Comparison of ENCODE assay signal across 9 cellular contexts in genomic region chr3:132625613-132626012, GRCh38. TPM values are rescaled to one million over a fixed set of nuclear protein-coding genes. Genes with fewer than 3 reads are reported as not detected.
DNase-seq lines count a peak whose midpoint lies in the region; ATAC-seq and TF ChIP-seq lines count a peak whose summit lies in the region.
"Had no signal": no experiment of that assay in that cellular context is flagged by ENCODE, and none has a peak within 500 bp of the region (broad histone marks: within the 10 kb centered on the region; RNA-seq: fewer than 3 reads in every experiment).

No MANE protein-coding gene starts in this region.

- H3K4me3 ChIP-seq in mesenchymal stem cell (ENCODE audit: insufficient read depth in 1 of 2, low read depth in 1 of 2, low read length in 2 of 2), result no peak overlapping the region
- no peak overlapping the region for H3K4me3 ChIP-seq in heart left ventricle

- H2BK120ac ChIP-seq in mesenchymal stem cell (ENCODE audit: low read depth, low read length), result no peak overlapping the region

- peak overlapping the region; percentile 35 for H3K9ac ChIP-seq in mesenchymal stem cell (ENCODE audit: low read length)

- H3K27ac ChIP-seq in mesenchymal stem cell (ENCODE audit: low read length, poor library complexity, severe bottlenecking) (no peak overlapping the region), heart left ventricle (no peak overlapping the region)

- ATAC-seq in GM18867 (IDR thresholded peaks at IDR 0.05; ENCODE audit: unreplicated experiment) (peak; percentile 84), GM21619 (IDR thresholded peaks at IDR 0.05; ENCODE audit: unreplicated experiment) (peak; percentile 87), HG03159 (IDR thresholded peaks at IDR 0.05; ENCODE audit: unreplicated experiment) (peak; percentile 91), heart left ventricle (no peak)

- no peak overlapping the region for H4K91ac ChIP-seq in mesenchymal stem cell (ENCODE audit: low read length)

- H4K8ac ChIP-seq in mesenchymal stem cell (ENCODE audit: low read length), result no peak overlapping the region

- H3K4ac ChIP-seq in mesenchymal stem cell (ENCODE audit: low read depth in 1 of 2, low read length in 2 of 2), result no peak overlapping the region

- no peak overlapping the region for H2AK5ac ChIP-seq in mesenchymal stem cell (ENCODE audit: low read length, severe bottlenecking)

- H3K27me3 ChIP-seq in mesenchymal stem cell (ENCODE audit: control insufficient read depth in 1 of 2, insufficient read depth in 1 of 2, low read length in 2 of 2) (no peaks in the 10 kb centered on the region), heart left ventricle (no peaks in the 10 kb centered on the region)

- no peak overlapping the region for H2BK12ac ChIP-seq in mesenchymal stem cell (ENCODE audit: low read length in 2 of 2)

- H3K9me3 ChIP-seq in mesenchymal stem cell (ENCODE audit: control insufficient read depth, low read length) (peaks cover 8% of the 10 kb centered on the region), heart left ventricle (peaks cover 0 to 7% (median 0%) of the 10 kb centered on the region in 12 donors)

- TF ChIP-seq CTCF in heart left ventricle (IDR thresholded peaks at IDR 0.05), result no peak

- no peak overlapping the region for H3K23ac ChIP-seq in mesenchymal stem cell (ENCODE audit: low read length in 2 of 2)

- DNase-seq in mesenchymal stem cell, result no peak
- no peak for DNase-seq in heart left ventricle
- no peak for DNase-seq in NCI-H2029 (lab: John Stamatoyannopoulos, UW)
- no peak for DNase-seq in midbrain (lab: John Stamatoyannopoulos, UW)
- DNase-seq: RPMI8226 had no signal

- no peak overlapping the region for H3K4me2 ChIP-seq in mesenchymal stem cell (ENCODE audit: low read length, poor library complexity, severe bottlenecking)

- no peak overlapping the region for H2BK5ac ChIP-seq in mesenchymal stem cell (ENCODE audit: low read depth, low read length, poor library complexity, severe bottlenecking)

- WGBS in mesenchymal stem cell, result 100% methylated on average over 1 of the region's 1 CpG
- WGBS in heart left ventricle, 4 donors, result 94 to 100% (median 96%) methylated on average over 1 of the region's 1 CpG

- H3K14ac ChIP-seq in mesenchymal stem cell (ENCODE audit: low read length in 2 of 2), result no peak overlapping the region

- intact Hi-C loops in heart left ventricle (cut with DNase I), result no loop called here

- no peak overlapping the region for H2AFZ ChIP-seq in mesenchymal stem cell (ENCODE audit: low read depth, low read length)

- no peak for TF ChIP-seq POLR2A in heart left ventricle (IDR thresholded peaks at IDR 0.05)

- H2BK15ac ChIP-seq in mesenchymal stem cell (ENCODE audit: low read depth, poor library complexity, severe bottlenecking), result no peak overlapping the region

- H3K36me3 ChIP-seq in mesenchymal stem cell (ENCODE audit: control insufficient read depth in 1 of 2, insufficient read depth in 2 of 2, low read depth in 1 of 2, low read length in 2 of 2) (peaks cover 6 to 42% of the 10 kb centered on the region in 2 experiments), heart left ventricle (peaks cover 0 to 75% (median 38%) of the 10 kb centered on the region in 9 donors)

- H3K18ac ChIP-seq in mesenchymal stem cell (ENCODE audit: low read depth in 1 of 2, low read length in 2 of 2), result no peak overlapping the region

- H3K4me1 ChIP-seq in mesenchymal stem cell (ENCODE audit: control insufficient read depth, insufficient read depth, low read depth, low read length), result no peaks in the 10 kb centered on the region
- H3K4me1 ChIP-seq in heart left ventricle, result peaks cover 0 to 15% (median 0%) of the 10 kb centered on the region in 12 donors

- H3K79me1 ChIP-seq in mesenchymal stem cell (replicated peaks; ENCODE audit: low read length, poor library complexity, severe bottlenecking), result no peaks in the 10 kb centered on the region

RNA-seq across cellular contexts. Expression of gene ACKR4, which starts 28.5 kb away (rescaled TPM):
- 0.17 TPM for polyA plus RNA-seq in mesenchymal stem cell (2013, experiment 1 of 2)
- 0.14 TPM for polyA plus RNA-seq in mesenchymal stem cell (2013, experiment 2 of 2)
- 1 to 10 TPM in 7 of 9 donors, under 1 TPM in 2; 0.69 to 3.0 (median 2.0) TPM for total RNA-seq in heart left ventricle
- 1 to 10 TPM in 1 of 2 donors, under 1 TPM in 1; 0.64 to 2.2 TPM for polyA plus RNA-seq in heart left ventricle
- total RNA-seq: epithelial cell of proximal tubule had no signal

RNA-seq across cellular contexts. Expression of gene ACAD11, which starts 34.0 kb away (rescaled TPM):
- polyA plus RNA-seq in mesenchymal stem cell (2013, experiment 1 of 2), result 14.3 TPM
- polyA plus RNA-seq in mesenchymal stem cell (2013, experiment 2 of 2), result 14.1 TPM
- 10 to 100 TPM; 18.3 to 38.8 (median 24.5) TPM for total RNA-seq in heart left ventricle
- 10 to 100 TPM in 1 of 2 donors, 1 to 10 TPM in 1; 8.9 to 14.1 TPM for polyA plus RNA-seq in heart left ventricle

RNA-seq across cellular contexts. Expression of gene UBA5, which starts 34.5 kb away (rescaled TPM):
- 22.0 TPM for polyA plus RNA-seq in mesenchymal stem cell (2013, experiment 1 of 2)
- polyA plus RNA-seq in mesenchymal stem cell (2013, experiment 2 of 2), result 22.1 TPM
- 10 to 100 TPM; 25.3 to 38.6 (median 32.0) TPM for total RNA-seq in heart left ventricle
- polyA plus RNA-seq in heart left ventricle, result 10 to 100 TPM; 25.7 to 59.1 TPM

Comparison
In these comparisons a context has a peak if more than half of its experiments do, and no peak if none do; other contexts are left out.
1. ATAC-seq: peak in GM18867 (single experiment), GM21619 (single experiment) and HG03159 (single experiment); none in heart left ventricle (0 of 4).